ENCODE assay signal across 9 cellular contexts in the genomic region with DNA sequence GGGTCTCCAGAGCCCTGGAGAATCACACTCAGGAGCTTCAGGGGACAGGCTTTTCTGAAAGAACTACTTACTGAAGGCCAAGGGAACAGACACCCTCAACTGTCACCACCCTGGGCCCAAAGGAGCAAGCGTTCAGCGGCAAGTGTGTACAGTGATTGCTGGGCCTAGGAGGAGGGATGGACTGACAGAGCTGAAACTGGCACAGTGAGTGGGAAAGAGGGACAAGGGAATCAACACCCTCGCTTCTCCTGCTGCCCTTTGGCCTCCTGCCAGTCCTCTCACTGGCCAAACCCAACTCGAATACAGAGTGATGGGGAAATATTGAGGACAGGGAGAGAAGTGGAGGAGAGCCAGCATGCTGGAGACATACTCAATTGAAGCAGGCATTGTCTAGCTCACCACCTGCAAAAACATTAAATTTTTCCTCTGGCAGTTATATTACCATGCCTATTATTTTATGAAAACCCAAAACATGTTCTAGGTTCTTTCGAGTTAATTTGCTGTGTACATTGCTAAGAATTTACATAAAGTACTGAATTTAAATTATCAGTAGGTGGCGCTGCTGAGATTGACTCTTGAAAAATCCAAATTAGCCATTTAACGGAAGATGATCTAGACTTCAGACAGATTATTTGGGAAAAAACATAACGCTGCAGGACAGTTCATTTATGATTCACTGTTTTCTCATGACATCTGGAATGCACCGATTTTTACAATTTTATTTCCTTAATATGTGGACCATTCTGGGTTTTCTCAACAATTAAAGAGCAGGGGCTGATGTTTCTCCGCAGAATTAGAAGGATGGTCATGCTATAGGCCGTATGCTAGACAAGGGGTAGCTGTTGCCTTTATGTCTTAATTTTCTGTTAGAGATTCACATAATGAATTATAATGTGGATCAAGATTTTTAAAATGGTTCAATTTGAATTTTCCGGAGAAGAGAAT. TPM values are rescaled to one million over a fixed set of nuclear protein-coding genes. Genes with fewer than 3 reads are reported as not detected.
A peak's percentile ranks its signal among the peaks of the same experiment; 100 is the strongest.
DNase-seq lines count a peak whose midpoint lies in the region; ATAC-seq, FAIRE-seq and TF ChIP-seq lines count a peak whose summit lies in the region.
"Had no signal": no experiment of that assay in that cellular context is flagged by ENCODE, and none has a peak within 500 bp of the region (broad histone marks: within the 10 kb centered on the region; RNA-seq: fewer than 3 reads in every experiment).

No MANE protein-coding gene starts in this region.

- no peaks in the 10 kb centered on the region for H3K27me3 ChIP-seq in bronchial epithelial cell (ENCODE audit: control insufficient read depth, insufficient read depth, low read length)
- no peaks in the 10 kb centered on the region for H3K27me3 ChIP-seq in H7 (ENCODE audit: control insufficient read depth, insufficient read depth, low read length)

- no peak overlapping the region for H3K27ac Mint-ChIP-seq in activated naive CD4-positive, alpha-beta T cell treated with anti-CD3 and anti-CD28 coated beads, Interleukin-2, amount 10 ng/mL, durations not matched to agents 7 days and 5 days
- H3K27ac Mint-ChIP-seq: activated naive CD8-positive, alpha-beta T cell had no signal

- H3K36me3 Mint-ChIP-seq in activated naive CD4-positive, alpha-beta T cell treated with anti-CD3 and anti-CD28 coated beads, Interleukin-2, amount 10 ng/mL, durations not matched to agents 7 days and 5 days = no peaks in the 10 kb centered on the region
- H3K36me3 Mint-ChIP-seq: activated naive CD8-positive, alpha-beta T cell had no signal

- no peaks in the 10 kb centered on the region for H3K27me3 Mint-ChIP-seq in activated naive CD4-positive, alpha-beta T cell treated with anti-CD3 and anti-CD28 coated beads, Interleukin-2, amount 10 ng/mL, durations not matched to agents 7 days and 5 days
- H3K27me3 Mint-ChIP-seq: activated naive CD8-positive, alpha-beta T cell had no signal

- DNase-seq in NOMO-1 treated with DMSO at 0.1 percent for 48 hours (lab: John Stamatoyannopoulos, UW; ENCODE audit: unreplicated experiment) (peak; percentile 39), NOMO-1 treated with dmso at 0.1 percent for 144 hours (lab: John Stamatoyannopoulos, UW; ENCODE audit: unreplicated experiment) (no peak), NB4 (ENCODE audit: low read depth) (peak; percentile 30), bronchial epithelial cell (ENCODE audit: low read depth) (peak; percentile 31), left lobe of liver (ENCODE audit: low spot score) (no peak), H7 (no peak), GOT3 (lab: John Stamatoyannopoulos, UW) (no peak)
- no peak for DNase-seq in activated naive CD4-positive, alpha-beta T cell treated with anti-CD3 and anti-CD28 coated beads, Interleukin-2, amount 10 ng/mL, durations not matched to agents 7 days and 5 days

- no peak overlapping the region for H3K4me3 ChIP-seq in NB4 (ENCODE audit: low read depth, low read length)
- no peak overlapping the region for H3K4me3 ChIP-seq in bronchial epithelial cell (ENCODE audit: low read depth, low read length)
- H3K4me3 ChIP-seq in H7 (ENCODE audit: insufficient read depth, low read depth, low read length) = no peak overlapping the region

- H3K4me1 Mint-ChIP-seq in activated naive CD4-positive, alpha-beta T cell treated with anti-CD3 and anti-CD28 coated beads, Interleukin-2, amount 10 ng/mL, durations not matched to agents 7 days and 5 days = no peaks in the 10 kb centered on the region

- H3K9me3 Mint-ChIP-seq in activated naive CD4-positive, alpha-beta T cell treated with anti-CD3 and anti-CD28 coated beads, Interleukin-2, amount 10 ng/mL, durations not matched to agents 7 days and 5 days = no peaks in the 10 kb centered on the region

- TF ChIP-seq CTCF in NB4 (IDR thresholded peaks at IDR 0.05; ENCODE audit: low read depth, low read length) = peak; percentile 13
- peak; percentile 36 for TF ChIP-seq CTCF in bronchial epithelial cell (IDR thresholded peaks at IDR 0.05; ENCODE audit: insufficient read depth, low read length, severe bottlenecking)

- no peak for TF ChIP-seq POLR2A in NB4 (IDR thresholded peaks at IDR 0.05; ENCODE audit: extremely low read depth, insufficient read length)

- H3K4me3 Mint-ChIP-seq in activated naive CD4-positive, alpha-beta T cell treated with anti-CD3 and anti-CD28 coated beads, Interleukin-2, amount 10 ng/mL, durations not matched to agents 7 days and 5 days = no peak overlapping the region
- H3K4me3 Mint-ChIP-seq: activated naive CD8-positive, alpha-beta T cell had no signal

- peak; percentile 23 for FAIRE-seq in bronchial epithelial cell (lab: Jason Lieb, UNC)

- CTCF ChIA-PET in activated naive CD4-positive, alpha-beta T cell treated with anti-CD3 and anti-CD28 coated beads, Interleukin-2, amount 10 ng/mL, durations not matched to agents 7 days and 5 days (lab: Charles Lee) = interaction anchor here (0.8 to 1.6 kb wide), 4 partner anchors 8 to 123 kb away, joined by 3 to 5 read pairs (median 4); no protein-coding TSS in a partner anchor

- H3K36me3 ChIP-seq in bronchial epithelial cell (ENCODE audit: control insufficient read depth, insufficient read depth, low read length) = no peaks in the 10 kb centered on the region
- no peaks in the 10 kb centered on the region for H3K36me3 ChIP-seq in H7 (replicated peaks; ENCODE audit: control insufficient read depth, insufficient read depth, low read length)

- peak; percentile 72 for ATAC-seq in left lobe of liver

RNA-seq across cellular contexts. Expression of a gene that starts 14.7 kb away (rescaled TPM):
- total RNA-seq in bronchial epithelial cell = under 0.01 and 0.26 TPM in 2 replicates
- 0.15 TPM for total RNA-seq in left lobe of liver
- total RNA-seq in H7 (2014; rRNA removed; shearing (Covaris generic)) = 0.03 and 0.15 TPM in 2 replicates

Comparison
In these comparisons a context has a peak if more than half of its experiments do, and no peak if none do; other contexts are left out.
1. DNase-seq: peak in NOMO-1 treated with DMSO at 0.1 percent for 48 hours (single experiment), NB4 (single experiment) and bronchial epithelial cell (single experiment); none in NOMO-1 treated with dmso at 0.1 percent for 144 hours (single experiment), left lobe of liver (single experiment), H7 (single experiment), GOT3 (single experiment) and activated naive CD4-positive, alpha-beta T cell treated with anti-CD3 and anti-CD28 coated beads, Interleukin-2, amount 10 ng/mL, durations not matched to agents 7 days and 5 days (single experiment).